ENCODE assay signal across 31 cellular contexts in genomic region chr10:61664985-61665384, GRCh38. TPM values are rescaled to one million over a fixed set of nuclear protein-coding genes. Genes with fewer than 3 reads are reported as not detected.
"Had no signal": no experiment of that assay in that cellular context is flagged by ENCODE, and none has a peak within 500 bp of the region (broad histone marks: within the 10 kb centered on the region; RNA-seq: fewer than 3 reads in every experiment).

No MANE protein-coding gene starts in this region.

- DNase-seq: activated B cell treated with CpG ODN at 0.5 μM for 24 hours; activated CD4-positive, alpha-beta T cell treated with anti-CD3 and anti-CD28 coated beads for 4 hours; activated CD4-positive, CD25-positive, alpha-beta regulatory T cell treated with anti-CD3 and anti-CD28 coated beads, Interleukin-2, amount 50 U/mL, for 72 hours; activated CD8-positive, alpha-beta T cell treated with anti-CD3 and anti-CD28 coated beads for 36 hours; activated gamma-delta T cell treated with Interleukin-2 at 50 U/mL for 16 hours; activated naive CD4-positive, alpha-beta T cell treated with anti-CD3 and anti-CD28 coated beads for 36 hours; activated T-cell treated with anti-CD3 and anti-CD28 coated beads, Interleukin-2, amount 50 U/mL, for 24 hours; adrenal gland; anterior cingulate cortex; caudate nucleus; NCI-H1105; NCI-H1417 treated with DMSO at 0.1 percent for 48 hours; NCI-H187 treated with DMSO at 0.1 percent for 48 hours; NCI-H2081; NCI-H2171 treated with DMSO at 0.1 percent for 48 hours; NCI-H2227 treated with DMSO at 0.1 percent for 48 hours; NCI-H524; Peyer's patch; RPMI8226; SHP77 treated with DMSO at 0.1 percent for 48 hours; SW 1271; T-helper 1 cell; T-helper 2 cell; T-helper 9 cell had no signal

- FAIRE-seq: bronchial epithelial cell, colon had no signal

- H3K27ac ChIP-seq: adrenal gland, Peyer's patch, SJSA1, VCaP had no signal

- H3K4me3 ChIP-seq: adrenal gland, Peyer's patch, SJSA1 had no signal

- H3K4me1 ChIP-seq: Peyer's patch had no signal

- H3K27me3 ChIP-seq: adrenal gland, Peyer's patch, SJSA1 had no signal

- H3K9me3 ChIP-seq: adrenal gland, Peyer's patch, SJSA1 had no signal

- H3K36me3 ChIP-seq: adrenal gland, Peyer's patch, SJSA1 had no signal

- ATAC-seq: activated CD8-positive, alpha-beta T cell treated with anti-CD3 and anti-CD28 coated beads for 36 hours; activated naive CD4-positive, alpha-beta T cell treated with anti-CD3 and anti-CD28 coated beads, Interleukin-2, amount 50 U/mL, for 72 hours had no signal

RNA-seq across cellular contexts. Expression of gene CABCOCO1, which starts 2.3 kb away (rescaled TPM):
- total RNA-seq: activated B cell treated with CpG ODN at 0.5 μM for 24 hours; activated CD8-positive, alpha-beta T cell treated with anti-CD3 and anti-CD28 coated beads for 36 hours; activated naive CD4-positive, alpha-beta T cell treated with anti-CD3 and anti-CD28 coated beads for 36 hours; activated naive CD4-positive, alpha-beta T cell treated with anti-CD3 and anti-CD28 coated beads, Interleukin-2, amount 50 U/mL, for 72 hours; activated T-helper 1 cell treated with anti-CD3 and anti-CD28 coated beads, Interleukin-12 subunit alpha, Interleukin-12 subunit beta, Interleukin-2, Interleukin-4 antibody, amounts not matched to agents 30 ng/mL and 10 ng/mL and 1 ng/mL, durations not matched to agents 14 hours and 24 hours and 36 hours; bronchial epithelial cell; MCF 10A; Peyer's patch had no signal
